24 cellular contexts compared by ENCODE assay signal in the genomic region with DNA sequence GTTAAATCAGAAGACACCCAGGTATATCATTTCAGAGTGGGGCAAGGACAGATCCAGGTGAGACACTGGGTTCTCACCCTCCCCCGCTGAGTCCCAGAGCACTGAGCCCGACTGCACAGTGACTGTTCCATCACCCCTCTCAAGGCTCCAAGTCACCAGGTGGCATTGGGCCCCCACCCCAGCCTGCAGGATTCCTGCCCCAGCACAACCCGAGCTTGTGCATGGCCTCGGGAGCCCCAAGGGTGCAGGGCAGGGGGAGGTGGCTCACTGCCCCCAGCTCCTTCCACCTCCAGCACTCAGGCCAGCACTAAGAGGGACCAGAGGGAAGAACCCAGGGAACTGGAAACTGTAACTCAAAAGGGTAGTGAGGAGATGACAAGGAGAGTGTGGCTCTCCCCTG. TPM values are rescaled to one million over a fixed set of nuclear protein-coding genes. Genes with fewer than 3 reads are reported as not detected.
DNase-seq lines count a peak whose midpoint lies in the region; ATAC-seq and TF ChIP-seq lines count a peak whose summit lies in the region.
"Had no signal": no experiment of that assay in that cellular context is flagged by ENCODE, and none has a peak within 500 bp of the region (broad histone marks: within the 10 kb centered on the region; RNA-seq: fewer than 3 reads in every experiment).

No MANE protein-coding gene starts in this region.

- no peak overlapping the region for H4K8ac ChIP-seq in neuronal stem cell (ENCODE audit: low read depth, low read length)

- DNase-seq in NCI-H82 (lab: John Stamatoyannopoulos, UW) (peak; percentile 47), NCI-H82 treated with DMSO at 0.1 percent for 48 hours (lab: John Stamatoyannopoulos, UW; ENCODE audit: unreplicated experiment) (no peak), lower lobe of right lung (peak; percentile 24), neuronal stem cell (ENCODE audit: low spot score) (no peak), spleen (no peak)
- no peak for DNase-seq in central memory CD8-positive, alpha-beta T cell (ENCODE audit: low spot score in 2 of 2)
- DNase-seq: 8988T; ACHN; AML-193; BE2C; CD4-positive, alpha-beta T cell; CD8-positive, alpha-beta memory T cell; DMS 273 treated with DMSO at 0.1 percent for 48 hours; DMS79; EL; GDM1; GOT3; HFFc6 had no signal

- H3K14ac ChIP-seq in neuronal stem cell (ENCODE audit: low read length): no peak overlapping the region

- H3K4me1 Mint-ChIP-seq in central memory CD8-positive, alpha-beta T cell: peaks cover 48% of the 10 kb centered on the region
- H3K4me1 Mint-ChIP-seq: CD14-positive monocyte had no signal

- no peak for TF ChIP-seq POLR2A in spleen (IDR thresholded peaks at IDR 0.05)

- WGBS in neuronal stem cell (ENCODE audit: extremely low coverage in 2 of 2, insufficient read length in 2 of 2, insufficient replicate concordance in 1 of 2), 2 donors: no CpG with 5 or more reads among the region's 4 CpGs
- 69 to 85% (median 78%) methylated on average over 3 to 4 of the region's 4 CpGs for WGBS in spleen, 5 donors

- H3K27me3 ChIP-seq in lower lobe of right lung (ENCODE audit: low read depth) (no peaks in the 10 kb centered on the region), neuronal stem cell (ENCODE audit: control insufficient read depth in 3 of 3, insufficient read depth in 3 of 3, low read depth in 1 of 3, low read length in 3 of 3) (no peaks in the 10 kb centered on the region), spleen (replicated peaks in 1 of 7) (peaks cover 0 to 4% (median 0%) of the 10 kb centered on the region in 7 donors)
- H3K27me3 ChIP-seq: BE2C; BLaER1 treated with 17β-estradiol and CSF1 and Interleukin-3, amounts not matched to agents 10 nM and 100 nM had no signal

- H3K4me1 ChIP-seq in lower lobe of right lung: peaks cover 4% of the 10 kb centered on the region
- H3K4me1 ChIP-seq in neuronal stem cell (ENCODE audit: control insufficient read depth in 2 of 2, insufficient read depth in 1 of 2, low read depth in 1 of 2, low read length in 2 of 2): peaks cover 0 to 8% of the 10 kb centered on the region in 2 donors
- H3K4me1 ChIP-seq in spleen: peaks cover 0 to 4% (median 0%) of the 10 kb centered on the region in 6 donors
- H3K4me1 ChIP-seq: BE2C, HAP-1 had no signal

- peak overlapping the region; percentile 75 for H2BK12ac ChIP-seq in neuronal stem cell (ENCODE audit: low read length)

- peaks cover 2% of the 10 kb centered on the region for H3K36me3 Mint-ChIP-seq in central memory CD8-positive, alpha-beta T cell (ENCODE audit: insufficient read depth)
- H3K36me3 Mint-ChIP-seq: CD14-positive monocyte had no signal

- H3K27ac ChIP-seq in lower lobe of right lung (no peak overlapping the region), neuronal stem cell (replicated peaks; ENCODE audit: low read length) (no peak overlapping the region), spleen (no peak overlapping the region)
- H3K27ac ChIP-seq: A549; BLaER1 treated with 17β-estradiol and CSF1 and Interleukin-3, amounts not matched to agents 10 nM and 100 nM had no signal

- no peak overlapping the region for H2BK5ac ChIP-seq in neuronal stem cell (ENCODE audit: low read length)

- TF ChIP-seq CTCF in lower lobe of right lung (IDR thresholded peaks at IDR 0.05): no peak
- TF ChIP-seq CTCF in spleen (IDR thresholded peaks at IDR 0.05 in 8 of 11, conservative IDR thresholded peaks at IDR 0.05 in 3 of 11): no peak

- H3K18ac ChIP-seq in neuronal stem cell (ENCODE audit: low read length): peak overlapping the region; percentile 46

- H3K4me3 ChIP-seq in lower lobe of right lung (no peak overlapping the region), neuronal stem cell (ENCODE audit: low read length in 2 of 2) (no peak overlapping the region), spleen (no peak overlapping the region)
- H3K4me3 ChIP-seq: A549; BLaER1 treated with 17β-estradiol and CSF1 and Interleukin-3, amounts not matched to agents 10 nM and 100 nM; GM12878; HAP-1 had no signal

- peak overlapping the region; percentile 93 for H3K27ac Mint-ChIP-seq in central memory CD8-positive, alpha-beta T cell (ENCODE audit: low read depth)
- H3K27ac Mint-ChIP-seq: HFFc6 had no signal

- no peak overlapping the region for H2BK15ac ChIP-seq in neuronal stem cell (ENCODE audit: low read length)

- intact Hi-C loops in lower lobe of right lung (cut with DNase I): no loop called here
- intact Hi-C loops in spleen (cut with DNase I; ENCODE audit: low total_unique reads): no loop called here

- no peak for ATAC-seq in central memory CD8-positive, alpha-beta T cell (replicated peaks; ENCODE audit: extremely low read depth, poor library complexity, severe bottlenecking)
- ATAC-seq in lower lobe of right lung (no peak), HG03565 (IDR thresholded peaks at IDR 0.05; ENCODE audit: unreplicated experiment) (no peak)
- ATAC-seq: A549, GM12878 had no signal

- no peak overlapping the region for H2AK5ac ChIP-seq in neuronal stem cell (ENCODE audit: low read depth, low read length)

- no peak overlapping the region for H4K91ac ChIP-seq in neuronal stem cell (ENCODE audit: low read depth, low read length, poor library complexity)

- H3K4me3 Mint-ChIP-seq in central memory CD8-positive, alpha-beta T cell: no peak overlapping the region
- H3K4me3 Mint-ChIP-seq: CD14-positive monocyte; CD4-positive, alpha-beta T cell; HFFc6 had no signal

- H3K79me1 ChIP-seq in neuronal stem cell (ENCODE audit: low read depth, low read length): no peaks in the 10 kb centered on the region

- H3K23ac ChIP-seq in neuronal stem cell (ENCODE audit: low read depth, low read length, poor library complexity): no peak overlapping the region

- peaks cover 5% of the 10 kb centered on the region for H3K27me3 Mint-ChIP-seq in central memory CD8-positive, alpha-beta T cell

- no peak overlapping the region for H3K9ac ChIP-seq in neuronal stem cell (ENCODE audit: low read depth, low read length, poor library complexity)
- H3K9ac ChIP-seq: BLaER1 treated with 17β-estradiol and CSF1 and Interleukin-3, amounts not matched to agents 10 nM and 100 nM had no signal

- H3K36me3 ChIP-seq in lower lobe of right lung: no peaks in the 10 kb centered on the region
- no peaks in the 10 kb centered on the region for H3K36me3 ChIP-seq in neuronal stem cell (replicated peaks in 1 of 2; ENCODE audit: control insufficient read depth in 2 of 2, insufficient read depth in 2 of 2, low read length in 2 of 2)
- H3K36me3 ChIP-seq in spleen: no peaks in the 10 kb centered on the region
- H3K36me3 ChIP-seq: BE2C; BLaER1 treated with 17β-estradiol and CSF1 and Interleukin-3, amounts not matched to agents 10 nM and 100 nM; HAP-1 had no signal

- H3K4me2 ChIP-seq in neuronal stem cell (ENCODE audit: insufficient read depth, low read length, poor library complexity, severe bottlenecking): no peak overlapping the region
- H3K4me2 ChIP-seq: A549; BLaER1 treated with 17β-estradiol and CSF1 and Interleukin-3, amounts not matched to agents 10 nM and 100 nM had no signal

- no peak overlapping the region for H2BK120ac ChIP-seq in neuronal stem cell (ENCODE audit: low read depth, low read length)

- H3K9me3 ChIP-seq in lower lobe of right lung (no peaks in the 10 kb centered on the region), neuronal stem cell (replicated peaks in 1 of 2; ENCODE audit: control insufficient read depth in 2 of 2, insufficient read depth in 1 of 2, low read depth in 1 of 2, low read length in 2 of 2) (no peaks in the 10 kb centered on the region), spleen (no peaks in the 10 kb centered on the region)
- H3K9me3 ChIP-seq: A549; BE2C; BLaER1 treated with 17β-estradiol and CSF1 and Interleukin-3, amounts not matched to agents 10 nM and 100 nM; HAP-1 had no signal

- H2AFZ ChIP-seq in neuronal stem cell (ENCODE audit: low read length): no peak overlapping the region

- peaks cover 5% of the 10 kb centered on the region for H3K9me3 Mint-ChIP-seq in central memory CD8-positive, alpha-beta T cell
- H3K9me3 Mint-ChIP-seq: CD14-positive monocyte; CD4-positive, alpha-beta T cell; CD8-positive, alpha-beta memory T cell had no signal

- no peak overlapping the region for H3K4ac ChIP-seq in neuronal stem cell (ENCODE audit: low read length)

RNA-seq across cellular contexts. Expression of a gene that starts 39.3 kb away (rescaled TPM):
- total RNA-seq in lower lobe of right lung (not detected), spleen (not detected)
- not detected for polyA plus RNA-seq in neuronal stem cell (2013, experiment 1 of 2)
- polyA plus RNA-seq in neuronal stem cell (2013, experiment 2 of 2): not detected
- not detected for polyA plus RNA-seq in spleen
- total RNA-seq: CD4-positive, alpha-beta T cell; CD8-positive, alpha-beta memory T cell; GM12878; HFFc6 had no signal
- polyA plus RNA-seq: A549; CD14-positive monocyte; CD8-positive, alpha-beta memory T cell; GM12878 had no signal

Comparison
In these comparisons a context has a peak if more than half of its experiments do, and no peak if none do; other contexts are left out.
1. DNase-seq: peak in NCI-H82 (single experiment) and lower lobe of right lung (single experiment); none in NCI-H82 treated with DMSO at 0.1 percent for 48 hours (single experiment), central memory CD8-positive, alpha-beta T cell (0 of 2), neuronal stem cell (single experiment) and spleen (single experiment).